26 cellular contexts compared by ENCODE assay signal in the genomic region with DNA sequence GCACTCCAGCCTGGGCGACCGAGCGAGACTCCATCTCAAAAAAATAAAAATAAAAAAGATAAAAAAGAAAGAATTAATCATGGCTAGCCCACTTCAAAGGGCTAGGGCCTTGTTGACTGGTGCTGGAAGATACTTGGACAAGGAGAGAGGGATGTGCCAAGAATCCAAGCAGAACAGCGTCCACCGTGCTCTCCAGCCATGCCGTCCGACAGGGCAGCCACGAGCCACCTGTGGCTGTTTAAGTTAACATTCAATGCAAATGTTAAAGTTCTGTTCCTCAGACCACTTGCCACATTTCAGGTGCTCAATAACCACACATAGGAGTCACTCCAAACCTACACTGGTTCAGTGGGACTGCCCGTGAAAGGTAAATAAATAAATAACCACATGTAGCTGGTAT. TPM values are rescaled to one million over a fixed set of nuclear protein-coding genes. Genes with fewer than 3 reads are reported as not detected.
"Had no signal": no experiment of that assay in that cellular context is flagged by ENCODE, and none has a peak within 500 bp of the region (broad histone marks: within the 10 kb centered on the region; RNA-seq: fewer than 3 reads in every experiment).

No MANE protein-coding gene starts in this region.

- H3K27ac Mint-ChIP-seq: dendritic cell treated with granulocyte-macrophage colony-stimulating factor and Interleukin-4, amounts not matched to agents 40 ng/mL and 50 ng/mL, for 4 days; naive thymus-derived CD8-positive, alpha-beta T cell; nephron progenitor cell; stimulated activated naive B cell treated with anti-CD40 and anti-IgM and Interleukin-4, amounts not matched to agents 10 μg/mL and 1 μg/mL and 100 μg/mL, for 72 hours; stimulated activated naive CD8-positive, alpha-beta T cell treated with anti-CD3 and anti-CD28 coated beads, Interleukin-15, Interleukin-2, amounts not matched to agents 100 ng/mL and 50 ng/mL, for 24 hours had no signal

- DNase-seq: colonic mucosa; effector memory CD4-positive, alpha-beta T cell; foreskin keratinocyte; heart left ventricle; kidney glomerular epithelial cell; left colon; left ventricle myocardium superior; lower lobe of right lung; naive thymus-derived CD8-positive, alpha-beta T cell; nephron progenitor cell; nucleus accumbens; pancreas; right cardiac atrium; spleen; stimulated activated CD4-positive, alpha-beta T cell treated with anti-CD3 and anti-CD28 coated beads, Interleukin-4, amount 100 ng/mL, for 4 hours; stimulated activated naive B cell treated with anti-CD40 and anti-IgM and Interleukin-4, amounts not matched to agents 10 μg/mL and 1 μg/mL and 100 μg/mL, for 72 hours; upper lobe of right lung had no signal

- H3K4me3 Mint-ChIP-seq: dendritic cell treated with granulocyte-macrophage colony-stimulating factor and Interleukin-4, amounts not matched to agents 40 ng/mL and 50 ng/mL, for 4 days; naive thymus-derived CD8-positive, alpha-beta T cell; nephron progenitor cell; stimulated activated naive B cell treated with anti-CD40 and anti-IgM and Interleukin-4, amounts not matched to agents 10 μg/mL and 1 μg/mL and 100 μg/mL, for 72 hours; stimulated activated naive CD8-positive, alpha-beta T cell treated with anti-CD3 and anti-CD28 coated beads, Interleukin-15, Interleukin-2, amounts not matched to agents 100 ng/mL and 50 ng/mL, for 24 hours had no signal

- ATAC-seq: foreskin keratinocyte; gastroesophageal sphincter; heart left ventricle; left colon; left ventricle myocardium superior; lower lobe of right lung; naive thymus-derived CD8-positive, alpha-beta T cell; pancreas; right cardiac atrium; stimulated activated naive B cell treated with anti-CD40 and anti-IgM and Interleukin-4, amounts not matched to agents 10 μg/mL and 1 μg/mL and 100 μg/mL, for 72 hours had no signal

- H3K4me1 Mint-ChIP-seq: nephron progenitor cell; stimulated activated naive B cell treated with anti-CD40 and anti-IgM and Interleukin-4, amounts not matched to agents 10 μg/mL and 1 μg/mL and 100 μg/mL, for 72 hours had no signal

RNA-seq across cellular contexts. Expression of gene SLC6A13, which starts 21.4 kb away (rescaled TPM):
- total RNA-seq: colonic mucosa, endothelial cell of umbilical vein, epithelial cell of proximal tubule, esophagus muscularis mucosa, fibroblast of lung, foreskin keratinocyte, gastroesophageal sphincter, left colon, mesenteric fat pad, vagina had no signal

RNA-seq across cellular contexts. Expression of gene SLC6A12, which starts 27.3 kb away (rescaled TPM):
- total RNA-seq: endothelial cell of umbilical vein, epithelial cell of proximal tubule, fibroblast of lung, foreskin keratinocyte, vagina had no signal
